7 cellular contexts compared by ENCODE assay signal in genomic region chr6:145813285-145814034, GRCh38. TPM values are rescaled to one million over a fixed set of nuclear protein-coding genes. Genes with fewer than 3 reads are reported as not detected.
DNase-seq lines count a peak whose midpoint lies in the region; ATAC-seq, FAIRE-seq and TF ChIP-seq lines count a peak whose summit lies in the region.

No MANE protein-coding gene starts in this region.

- H3K4me3 Mint-ChIP-seq in nephron = peak overlapping the region; percentile 85 to 90 (median 87)

- H3K36me3 Mint-ChIP-seq in nephron (ENCODE audit: low read depth) = peaks cover 6% of the 10 kb centered on the region

- TF ChIP-seq POLR2A in endothelial cell of umbilical vein (IDR thresholded peaks at IDR 0.05; ENCODE audit: low read depth, low read length) = no peak

- POLR2A ChIA-PET in endothelial cell of umbilical vein (lab: Charles Lee) = no interaction called here

- peak overlapping the region; percentile 100 for H3K4me2 ChIP-seq in endothelial cell of umbilical vein (ENCODE audit: insufficient read depth, low read length)

- peak overlapping the region; percentile 91 for H3K4me3 ChIP-seq in SJSA1
- peak overlapping the region; percentile 56 to 95 (median 90) for H3K4me3 ChIP-seq in endothelial cell of umbilical vein (replicated peaks in 1 of 3; ENCODE audit: insufficient read depth in 1 of 3, low read depth in 1 of 3, low read length in 3 of 3)

- CTCF ChIA-PET in endothelial cell of umbilical vein (lab: Charles Lee) = no interaction called here

- H3K9me3 Mint-ChIP-seq in nephron = no peaks in the 10 kb centered on the region

- H3K27ac Mint-ChIP-seq in nephron = peak overlapping the region; percentile 79 to 91 (median 82)

- ATAC-seq in HG02759 (IDR thresholded peaks at IDR 0.05; ENCODE audit: unreplicated experiment) (peak; percentile 0), left lobe of liver (no peak)

- H3K27ac ChIP-seq in SJSA1 (peak overlapping the region; percentile 81), endothelial cell of umbilical vein (ENCODE audit: insufficient read depth, low read depth, low read length) (peak overlapping the region; percentile 83)

- no peak for TF ChIP-seq CTCF in endothelial cell of umbilical vein (IDR thresholded peaks at IDR 0.05; ENCODE audit: extremely low read depth in 1 of 2, insufficient read depth in 1 of 2, low read depth in 1 of 2, low read length in 2 of 2)
- TF ChIP-seq CTCF in nephron (IDR thresholded peaks at IDR 0.05; ENCODE audit: unreplicated experiment in 3 of 3) = no peak

- H4K20me1 ChIP-seq in endothelial cell of umbilical vein (replicated peaks; ENCODE audit: control insufficient read depth, extremely low read depth, insufficient read depth, low read length) = no peaks in the 10 kb centered on the region

- FAIRE-seq in endothelial cell of umbilical vein (lab: Jason Lieb, UNC) = peak; percentile 70

- H3K4me1 ChIP-seq in SJSA1 (replicated peaks) = peaks cover 11% of the 10 kb centered on the region
- peaks cover 28% of the 10 kb centered on the region for H3K4me1 ChIP-seq in endothelial cell of umbilical vein (ENCODE audit: control insufficient read depth, extremely low read depth, insufficient read depth, low read length)

- no peaks in the 10 kb centered on the region for H3K9me1 ChIP-seq in endothelial cell of umbilical vein (replicated peaks; ENCODE audit: control insufficient read depth, extremely low read depth, insufficient read depth, low read length)

- H2AFZ ChIP-seq in endothelial cell of umbilical vein (ENCODE audit: low read depth, low read length) = peak overlapping the region; percentile 13

- DNase-seq in EH (ENCODE audit: low read depth) (peak; percentile 81), SJSA1 (ENCODE audit: low read depth in 1 of 2, low spot score in 2 of 2) (peak in 1 of 2 experiments; percentile 56), endothelial cell of umbilical vein (ENCODE audit: low read depth, low spot score) (peak; percentile 80), left lobe of liver (ENCODE audit: low spot score) (no peak), posterior vena cava (ENCODE audit: low spot score) (no peak)

- peaks cover 12% of the 10 kb centered on the region for H3K36me3 ChIP-seq in SJSA1
- H3K36me3 ChIP-seq in endothelial cell of umbilical vein (ENCODE audit: control insufficient read depth in 2 of 2, extremely low read depth in 1 of 2, insufficient read depth in 2 of 2, low read length in 2 of 2) = no peaks in the 10 kb centered on the region

- peaks cover 33% of the 10 kb centered on the region for H3K4me1 Mint-ChIP-seq in nephron

- H3K9me3 ChIP-seq in SJSA1 (replicated peaks) = no peaks in the 10 kb centered on the region
- no peaks in the 10 kb centered on the region for H3K9me3 ChIP-seq in endothelial cell of umbilical vein (replicated peaks; ENCODE audit: control insufficient read depth, insufficient read depth, low read length)

- intact Hi-C loops in endothelial cell of umbilical vein (cut with micrococcal nuclease) (loop anchor here (1.0 to 10.0 kb wide), 7 partner anchors 78 to 729 kb away; partner anchors contain the start of genes EPM2A, RAB32 and SHPRH), posterior vena cava (cut with DNase I) (loop anchor here (2.0 to 10.0 kb wide), 2 partner anchors 77 to 79 kb away; partner anchors contain the start of gene EPM2A (in 1 of the 2))

- H3K79me2 ChIP-seq in endothelial cell of umbilical vein (ENCODE audit: control insufficient read depth, insufficient read depth, low read length) = peaks cover 57% of the 10 kb centered on the region

- BruUV-seq in endothelial cell of umbilical vein (replicated peaks; lab: Mats Ljungman, UMichigan) = TSS peak; percentile 65

- H3K9ac ChIP-seq in endothelial cell of umbilical vein (replicated peaks; ENCODE audit: extremely low read depth, insufficient read depth, low read length) = peak overlapping the region; percentile 93

- peaks cover 4% of the 10 kb centered on the region for H3K27me3 Mint-ChIP-seq in nephron (ENCODE audit: low read depth)

- no peaks in the 10 kb centered on the region for H3K27me3 ChIP-seq in SJSA1 (replicated peaks)
- H3K27me3 ChIP-seq in endothelial cell of umbilical vein (ENCODE audit: control insufficient read depth in 2 of 2, insufficient read depth in 2 of 2, low read length in 2 of 2) = no peaks in the 10 kb centered on the region

- dilution Hi-C loops in endothelial cell of umbilical vein (cut with MboI; ENCODE audit: extremely low pct_ligation_motif_present, low sequenced_read_pairs) = no loop called here

TF ChIP-seq in endothelial cell of umbilical vein, 7 proteins besides CTCF, POLR2A, EP300 and RAD21:
- TF ChIP-seq MYC (IDR thresholded peaks at IDR 0.05; ENCODE audit: low read depth, low read length) (no peak), JUN (IDR thresholded peaks at IDR 0.05; ENCODE audit: borderline replicate concordance, insufficient read depth, insufficient read length, low read depth) (peak; percentile 64), FOS (IDR thresholded peaks at IDR 0.05; ENCODE audit: borderline replicate concordance, insufficient read depth, low read length) (peak; percentile 67)

RNA-seq across cellular contexts. Expression of gene FBXO30, which starts 1.1 kb away (rescaled TPM):
- total RNA-seq in SJSA1 (2014; rRNA removed; shearing (Covaris generic)) = 9.5 and 10.4 TPM in 2 replicates
- total RNA-seq in endothelial cell of umbilical vein (10.4 and 11.1 TPM in 2 replicates), left lobe of liver (2.5 TPM), posterior vena cava (10 to 100 TPM; 17.4 to 19.0 TPM)
- 2.0 and 3.3 TPM in 2 replicates for polyA plus RNA-seq in endothelial cell of umbilical vein
- 3.5 and 3.6 TPM in 2 replicates for polyA plus RNA-seq in endothelial cell of umbilical vein (2011; cell fraction: cytosol; rRNA removed)
- 6.7 and 7.7 TPM in 2 replicates for polyA plus RNA-seq in endothelial cell of umbilical vein (2011; cell fraction: nucleus; rRNA removed)
- 8.1 and 9.4 TPM in 2 replicates for polyA plus RNA-seq in endothelial cell of umbilical vein (2012)
- polyA minus RNA-seq in endothelial cell of umbilical vein = 11.6 and 12.7 TPM in 2 replicates
- 4.4 TPM for polyA minus RNA-seq in endothelial cell of umbilical vein (2011; cell fraction: cytosol; rRNA and poly(A)+ RNA removed)
- 23.1 and 30.6 TPM in 2 replicates for polyA minus RNA-seq in endothelial cell of umbilical vein (2011; cell fraction: nucleus; rRNA and poly(A)+ RNA removed)

Comparison
In these comparisons a context has a peak if more than half of its experiments do, and no peak if none do; other contexts are left out.
1. DNase-seq: peak in EH (single experiment) and endothelial cell of umbilical vein (single experiment); none in left lobe of liver (single experiment) and posterior vena cava (single experiment).